ENCODE assay signal across 8 cellular contexts in genomic region chr11:36411202-36411640, GRCh38.
DNase-seq lines count a peak whose midpoint lies in the region; ATAC-seq and TF ChIP-seq lines count a peak whose summit lies in the region.

No MANE protein-coding gene starts in this region.

- peaks cover 0 to 41% (median 2%) of the 10 kb centered on the region in 4 donors for H3K4me1 ChIP-seq in transverse colon

- TF ChIP-seq POLR2A in transverse colon (IDR thresholded peaks at IDR 0.05), result no peak

- TF ChIP-seq CTCF in transverse colon (IDR thresholded peaks at IDR 0.05) (no peak), omental fat pad (IDR thresholded peaks at IDR 0.05) (no peak)

- intact Hi-C loops in cardiac septum (cut with DNase I), result no loop called here
- intact Hi-C loops in transverse colon (cut with DNase I; ENCODE audit: low total_unique reads), result no loop called here

- ATAC-seq in GM21576 (IDR thresholded peaks at IDR 0.05; ENCODE audit: unreplicated experiment) (peak; percentile 65), omental fat pad (ENCODE audit: low FRiP score) (no peak), HG03439 (IDR thresholded peaks at IDR 0.05; ENCODE audit: unreplicated experiment) (no peak)

- TF ChIP-seq EP300 in transverse colon (IDR thresholded peaks at IDR 0.05; ENCODE audit: low read depth), result no peak

- WGBS in transverse colon (ENCODE audit: low coverage in 1 of 2), 2 donors, result 67% methylated on average over 9 of the region's 9 CpGs; no CpG with 5 or more reads in 1 of the 2 donors

- H3K9me3 ChIP-seq in transverse colon, result no peaks in the 10 kb centered on the region

- in situ Hi-C loops in transverse colon (cut with MboI; ENCODE audit: low pct_ligation_motif_present in 1 of 4, low pct_unique_long_range_greater_than_20kb in 1 of 4, low sequenced_read_pairs in 3 of 4), result no loop called here

- H3K27ac ChIP-seq in transverse colon, result peak overlapping the region; percentile 21 to 51 (median 38)

- DNase-seq in GF-D8 (lab: John Stamatoyannopoulos, UW), result peak; percentile 64
- peak; percentile 98 for DNase-seq in MV-4-11 (lab: John Stamatoyannopoulos, UW)
- peak; percentile 87 for DNase-seq in cardiac septum (ENCODE audit: low spot score)
- peak; percentile 22 for DNase-seq in transverse colon
- DNase-seq in omental fat pad (ENCODE audit: low spot score), result no peak
- DNase-seq in cerebellum (ENCODE audit: low spot score), result no peak

- H3K4me3 ChIP-seq in transverse colon, result no peak overlapping the region

- H3K36me3 ChIP-seq in transverse colon, result peaks cover 0 to 28% (median under 1%) of the 10 kb centered on the region in 4 donors

- H3K27me3 ChIP-seq in transverse colon, result no peaks in the 10 kb centered on the region

Comparison
In these comparisons a context has a peak if more than half of its experiments do, and no peak if none do; other contexts are left out.
1. DNase-seq: peak in GF-D8 (single experiment), MV-4-11 (single experiment), cardiac septum (single experiment) and transverse colon (single experiment); none in omental fat pad (single experiment) and cerebellum (single experiment).